Comparison of ENCODE assay signal across 1 cellular context in genomic region chr7:48084727-48085432, GRCh38.
TF ChIP-seq lines count a peak whose summit lies in the region.

No MANE protein-coding gene starts in this region.

TF ChIP-seq in GM12878, 131 proteins besides CTCF, POLR2A, EP300 and RAD21 (continued from another document and continues in another):
- TF ChIP-seq SUPT20H (IDR thresholded peaks at IDR 0.05; ENCODE audit: borderline replicate concordance, control insufficient read depth, low read depth, low read length) = no peak
- peak; percentile 98 for TF ChIP-seq DPF2 (IDR thresholded peaks at IDR 0.05)
- TF ChIP-seq JUNB (IDR thresholded peaks at IDR 0.05) = peak; percentile 95
- no peak for TF ChIP-seq KLF5 (IDR thresholded peaks at IDR 0.05; ENCODE audit: partially characterized antibody)
- peak; percentile 100 for TF ChIP-seq MEF2B (IDR thresholded peaks at IDR 0.05; ENCODE audit: partially characterized antibody, poor library complexity, severe bottlenecking)
- no peak for TF ChIP-seq EZH2 (IDR thresholded peaks at IDR 0.05; ENCODE audit: borderline replicate concordance, control insufficient read depth, low read depth, low read length)
- TF ChIP-seq ESRRA (IDR thresholded peaks at IDR 0.05; ENCODE audit: low read length) = no peak
- TF ChIP-seq IRF3 (IDR thresholded peaks at IDR 0.05) = no peak
- peak; percentile 95 for TF ChIP-seq BCL3 (IDR thresholded peaks at IDR 0.05; ENCODE audit: borderline replicate concordance, insufficient read depth, low read depth, low read length, poor library complexity, severe bottlenecking)
- TF ChIP-seq GATAD2B (conservative IDR thresholded peaks at IDR 0.05; ENCODE audit: low read depth) = peak; percentile 85
- TF ChIP-seq SREBF1 (IDR thresholded peaks at IDR 0.05; ENCODE audit: low read length) = no peak
- peak in 1 of 2 experiments; percentile 74; a peak in 1 of 4 replicates for TF ChIP-seq ETV6 (conservative IDR thresholded peaks at IDR 0.05 in 1 of 2, IDR thresholded peaks at IDR 0.05 in 1 of 2; ENCODE audit: borderline replicate concordance in 1 of 2, low read depth in 1 of 2)
- TF ChIP-seq PAX5 (IDR thresholded peaks at IDR 0.05; ENCODE audit: borderline replicate concordance, low read depth, low read length) = peak; percentile 98
- TF ChIP-seq NBN (IDR thresholded peaks at IDR 0.05) = peak; percentile 95
- peak; percentile 95 for TF ChIP-seq ZBED1 (IDR thresholded peaks at IDR 0.05; ENCODE audit: borderline replicate concordance)
- TF ChIP-seq CHD4 (IDR thresholded peaks at IDR 0.05) = no peak
- TF ChIP-seq RCOR1 (conservative IDR thresholded peaks at IDR 0.05; ENCODE audit: low read depth, low read length) = peak; percentile 94
- no peak for TF ChIP-seq HCFC1 (IDR thresholded peaks at IDR 0.05; ENCODE audit: low read length)
- no peak for TF ChIP-seq PBX3 (IDR thresholded peaks at IDR 0.05; ENCODE audit: insufficient replicate concordance, low read depth, low read length)
- TF ChIP-seq FOXK2 (IDR thresholded peaks at IDR 0.05) = peak; percentile 46; the same call in 1 of the 2 replicates
- TF ChIP-seq PML (IDR thresholded peaks at IDR 0.05; ENCODE audit: low read length) = no peak; the same call in 1 of the 2 replicates
- 0 out of 2 replicates have a peak, but pooled peaks have one; percentile 28 for TF ChIP-seq POLR2AphosphoS5 (IDR thresholded peaks at IDR 0.05; ENCODE audit: low read length)
- TF ChIP-seq NR2C2 (IDR thresholded peaks at IDR 0.05; ENCODE audit: borderline replicate concordance, control insufficient read depth, insufficient read length, low read depth) = no peak
- TF ChIP-seq NRF1 (conservative IDR thresholded peaks at IDR 0.05; ENCODE audit: low read depth, low read length) = no peak
- peak; percentile 83; the same call in 1 of the 2 replicates for TF ChIP-seq TCF3 (IDR thresholded peaks at IDR 0.05; ENCODE audit: borderline replicate concordance, insufficient read depth, low read depth, low read length)
- TF ChIP-seq CHD2 (IDR thresholded peaks at IDR 0.05; ENCODE audit: borderline replicate concordance, low read depth, low read length) = peak; percentile 84
- TF ChIP-seq MTA3 (IDR thresholded peaks at IDR 0.05; ENCODE audit: borderline replicate concordance, low read length) = peak; percentile 82
- TF ChIP-seq ATF3 (IDR thresholded peaks at IDR 0.05; ENCODE audit: borderline replicate concordance, extremely low read depth, low read depth, low read length) = peak; percentile 32; the same call in 1 of the 2 replicates
- TF ChIP-seq ZBTB40 (IDR thresholded peaks at IDR 0.05; ENCODE audit: borderline replicate concordance) = no peak
- TF ChIP-seq CBX3 (IDR thresholded peaks at IDR 0.05; ENCODE audit: borderline replicate concordance, low read depth) = no peak
- TF ChIP-seq CEBPZ (IDR thresholded peaks at IDR 0.05; ENCODE audit: low read depth, low read length) = no peak
- TF ChIP-seq RB1 (IDR thresholded peaks at IDR 0.05; ENCODE audit: borderline replicate concordance) = peak; percentile 87; the same call in 1 of the 2 replicates
- no peak for TF ChIP-seq ASH2L (IDR thresholded peaks at IDR 0.05; ENCODE audit: borderline replicate concordance, low read depth)
- TF ChIP-seq JUND (IDR thresholded peaks at IDR 0.05; ENCODE audit: low read depth, low read length) = peak; percentile 89
- no peak; the same call in 1 of the 2 replicates for TF ChIP-seq SMC3 (IDR thresholded peaks at IDR 0.05; ENCODE audit: borderline replicate concordance, low read length)
- no peak for TF ChIP-seq WRNIP1 (IDR thresholded peaks at IDR 0.05; ENCODE audit: borderline replicate concordance, low read depth, low read length)
- no peak for TF ChIP-seq SP1 (IDR thresholded peaks at IDR 0.05; ENCODE audit: low read depth, low read length)
- peak; percentile 66 for TF ChIP-seq RAD51 (IDR thresholded peaks at IDR 0.05)
- no peak; the same call in none of the 2 replicates for TF ChIP-seq NKRF (conservative IDR thresholded peaks at IDR 0.05)
- peak; percentile 8 for TF ChIP-seq FOS (IDR thresholded peaks at IDR 0.05; ENCODE audit: borderline replicate concordance, extremely low read depth, insufficient read length)
- TF ChIP-seq CEBPB (IDR thresholded peaks at IDR 0.05; ENCODE audit: borderline replicate concordance in 1 of 2, low read depth in 2 of 2, low read length in 2 of 2) = peak in 1 of 2 experiments; percentile 48; a peak in 1 of 4 replicates
- TF ChIP-seq MAX (IDR thresholded peaks at IDR 0.05; ENCODE audit: low read depth, low read length) = no peak
- peak; percentile 77 for TF ChIP-seq SMAD1 (IDR thresholded peaks at IDR 0.05; ENCODE audit: low read depth, partially characterized antibody)
- no peak for TF ChIP-seq RELA (IDR thresholded peaks at IDR 0.05; ENCODE audit: borderline replicate concordance, partially characterized antibody)
- TF ChIP-seq RUNX3 (IDR thresholded peaks at IDR 0.05; ENCODE audit: low read length) = peak; percentile 99
- no peak for TF ChIP-seq TAF1 (IDR thresholded peaks at IDR 0.05; ENCODE audit: borderline replicate concordance, low read depth, low read length)
- TF ChIP-seq NFIC (IDR thresholded peaks at IDR 0.05; ENCODE audit: low read depth, low read length) = peak; percentile 95
- TF ChIP-seq ATF7 (IDR thresholded peaks at IDR 0.05; ENCODE audit: low read depth) = peak; percentile 96
- TF ChIP-seq ZNF622 (IDR thresholded peaks at IDR 0.05) = no peak
